11 cellular contexts compared by ENCODE assay signal in genomic region chr7:94059747-94060146, GRCh38. TPM values are rescaled to one million over a fixed set of nuclear protein-coding genes. Genes with fewer than 3 reads are reported as not detected.
DNase-seq lines count a peak whose midpoint lies in the region; ATAC-seq and TF ChIP-seq lines count a peak whose summit lies in the region.
"Had no signal": no experiment of that assay in that cellular context is flagged by ENCODE, and none has a peak within 500 bp of the region (broad histone marks: within the 10 kb centered on the region; RNA-seq: fewer than 3 reads in every experiment).

No MANE protein-coding gene starts in this region.

- H3K4me1 ChIP-seq in prostate gland (replicated peaks) (no peaks in the 10 kb centered on the region), ascending aorta (no peaks in the 10 kb centered on the region)

- H3K27ac ChIP-seq in coronary artery = no peak overlapping the region
- no peak overlapping the region for H3K27ac ChIP-seq in prostate gland
- no peak overlapping the region for H3K27ac ChIP-seq in ascending aorta

- H3K36me3 ChIP-seq in prostate gland (no peaks in the 10 kb centered on the region), ascending aorta (no peaks in the 10 kb centered on the region)

- intact Hi-C loops in prostate gland (cut with DNase I) (no loop called here), ascending aorta (cut with DNase I) (no loop called here)

- peak; percentile 90 for ATAC-seq in GM19351 (IDR thresholded peaks at IDR 0.05; ENCODE audit: unreplicated experiment)
- peak; percentile 64 for ATAC-seq in HG03432 (IDR thresholded peaks at IDR 0.05; ENCODE audit: unreplicated experiment)
- no peak for ATAC-seq in HG02623 (IDR thresholded peaks at IDR 0.05; ENCODE audit: unreplicated experiment)

- H3K4me3 ChIP-seq in AG04449 (ENCODE audit: low read depth, low read length) = no peak overlapping the region
- H3K4me3 ChIP-seq in coronary artery = no peak overlapping the region
- no peak overlapping the region for H3K4me3 ChIP-seq in prostate gland
- no peak overlapping the region for H3K4me3 ChIP-seq in ascending aorta

- H3K9me3 ChIP-seq in prostate gland (no peaks in the 10 kb centered on the region), ascending aorta (no peaks in the 10 kb centered on the region)

- peak; percentile 68 for DNase-seq in AG04449 (ENCODE audit: low read depth, low spot score)
- peak; percentile 35 for DNase-seq in amniotic epithelial cell (ENCODE audit: low read depth)
- DNase-seq in coronary artery (ENCODE audit: low spot score) = no peak
- no peak for DNase-seq in prostate gland (ENCODE audit: low spot score)
- no peak for DNase-seq in ascending aorta (ENCODE audit: low spot score in 2 of 2)
- DNase-seq: activated CD4-positive, alpha-beta memory T cell treated with anti-CD3 and anti-CD28 coated beads, Interleukin-2, amount 10 ng/mL, durations not matched to agents 7 days and 5 days; mesendoderm; NCI-H1417 treated with DMSO at 0.1 percent for 48 hours had no signal

- POLR2A ChIA-PET in AG04449 (lab: Yijun Ruan, JAX) = no interaction called here

- TF ChIP-seq CTCF in AG04449 (IDR thresholded peaks at IDR 0.05; ENCODE audit: insufficient read depth, low read length, missing control alignments) (no peak), coronary artery (IDR thresholded peaks at IDR 0.05) (no peak), prostate gland (IDR thresholded peaks at IDR 0.05) (no peak), ascending aorta (IDR thresholded peaks at IDR 0.05) (no peak)

- H3K27me3 ChIP-seq in prostate gland (replicated peaks; ENCODE audit: insufficient read depth) = no peaks in the 10 kb centered on the region
- H3K27me3 ChIP-seq in ascending aorta = no peaks in the 10 kb centered on the region

- CTCF ChIA-PET in AG04449 (lab: Yijun Ruan, JAX) = interaction anchor here (1.0 to 1.1 kb wide), 2 partner anchors 10 to 157 kb away, joined by 3 to 4 read pairs; no protein-coding TSS in a partner anchor

- WGBS in prostate gland = 51% methylated on average over 5 of the region's 5 CpGs

- no peak for TF ChIP-seq POLR2A in prostate gland (IDR thresholded peaks at IDR 0.05)

RNA-seq across cellular contexts. Expression of gene BET1, which starts 55.6 kb away (rescaled TPM):
- total RNA-seq in prostate gland (10 to 100 TPM; 18.0 to 25.1 TPM), ascending aorta (2.4 TPM)

Comparison
In these comparisons a context has a peak if more than half of its experiments do, and no peak if none do; other contexts are left out.
1. DNase-seq: peak in AG04449 (single experiment) and amniotic epithelial cell (single experiment); none in coronary artery (single experiment), prostate gland (single experiment) and ascending aorta (0 of 2).